16 cellular contexts compared by ENCODE assay signal in genomic region chr13:46685006-46685730, GRCh38.
DNase-seq lines count a peak whose midpoint lies in the region; ATAC-seq and TF ChIP-seq lines count a peak whose summit lies in the region.
"Had no signal": no experiment of that assay in that cellular context is flagged by ENCODE, and none has a peak within 500 bp of the region (broad histone marks: within the 10 kb centered on the region; RNA-seq: fewer than 3 reads in every experiment).

No MANE protein-coding gene starts in this region.

- no peak for TF ChIP-seq POLR2A in spleen (IDR thresholded peaks at IDR 0.05)

- H3K36me3 ChIP-seq in HUES64 (ENCODE audit: insufficient read depth, low read length) (no peaks in the 10 kb centered on the region), ectodermal cell (ENCODE audit: control insufficient read depth, insufficient read depth, low read length) (no peaks in the 10 kb centered on the region), mesenchymal stem cell (ENCODE audit: control insufficient read depth in 1 of 2, insufficient read depth in 2 of 2, low read depth in 1 of 2, low read length in 2 of 2) (peaks cover 7 to 18% of the 10 kb centered on the region in 2 experiments), spleen (peaks cover 0 to 41% (median 3%) of the 10 kb centered on the region in 6 donors)

- H3K9ac ChIP-seq in HUES64 (ENCODE audit: low read depth, low read length) (peak overlapping the region; percentile 23; the same call in 1 of the 2 replicates), mesenchymal stem cell (ENCODE audit: low read length) (no peak overlapping the region)
- H3K9ac ChIP-seq: BLaER1 had no signal

- no peak overlapping the region for H3K14ac ChIP-seq in mesenchymal stem cell (ENCODE audit: low read length in 2 of 2)

- H3K4me1 ChIP-seq in HUES64 (ENCODE audit: insufficient read depth, low read length) (peaks cover 70% of the 10 kb centered on the region), ectodermal cell (ENCODE audit: control insufficient read depth, insufficient read depth, low read length) (peaks cover 26% of the 10 kb centered on the region), mesenchymal stem cell (ENCODE audit: control insufficient read depth, insufficient read depth, low read depth, low read length) (peaks cover 6% of the 10 kb centered on the region), spleen (peaks cover 4 to 68% (median 37%) of the 10 kb centered on the region in 6 donors)

- H3K27me3 ChIP-seq in HUES64 (ENCODE audit: insufficient read depth, low read length) (no peaks in the 10 kb centered on the region), ectodermal cell (ENCODE audit: control insufficient read depth, insufficient read depth, low read length, poor library complexity, severe bottlenecking) (no peaks in the 10 kb centered on the region), mesenchymal stem cell (ENCODE audit: control insufficient read depth in 1 of 2, insufficient read depth in 1 of 2, low read length in 2 of 2) (no peaks in the 10 kb centered on the region), spleen (replicated peaks in 1 of 7) (no peaks in the 10 kb centered on the region)
- H3K27me3 ChIP-seq: BLaER1 had no signal

- H3K27ac ChIP-seq in HUES64 (ENCODE audit: low read depth, low read length) (peak overlapping the region; percentile 38), ectodermal cell (ENCODE audit: insufficient read depth, low read depth, low read length, poor library complexity, severe bottlenecking) (peak overlapping the region; percentile 73), mesenchymal stem cell (ENCODE audit: low read length, poor library complexity, severe bottlenecking) (no peak overlapping the region), spleen (peak overlapping the region in 7 of 8 donors; percentile 9 to 47 (median 27))
- H3K27ac ChIP-seq: BLaER1 had no signal

- peak overlapping the region; percentile 27 for H2AK5ac ChIP-seq in mesenchymal stem cell (ENCODE audit: low read length, severe bottlenecking)

- H2BK15ac ChIP-seq in mesenchymal stem cell (ENCODE audit: low read depth, poor library complexity, severe bottlenecking), result no peak overlapping the region

- H2AFZ ChIP-seq in mesenchymal stem cell (ENCODE audit: low read depth, low read length), result no peak overlapping the region

- H3K23ac ChIP-seq in mesenchymal stem cell (ENCODE audit: low read length in 2 of 2), result no peak overlapping the region

- intact Hi-C loops in spleen (cut with DNase I; ENCODE audit: low total_unique reads), result loop anchor here (10.0 kb wide), 1 partner anchor 130 kb away; the partner anchor contains the start of gene LRCH1

- H3K4me3 ChIP-seq in HUES64 (ENCODE audit: low read length), result no peak overlapping the region
- H3K4me3 ChIP-seq in ectodermal cell (ENCODE audit: insufficient read depth, low read depth, low read length), result no peak overlapping the region
- no peak overlapping the region for H3K4me3 ChIP-seq in mesenchymal stem cell (ENCODE audit: insufficient read depth in 1 of 2, low read depth in 1 of 2, low read length in 2 of 2)
- no peak overlapping the region for H3K4me3 ChIP-seq in spleen
- H3K4me3 ChIP-seq: BLaER1 had no signal

- 87% methylated on average over 10 of the region's 10 CpGs for WGBS in HUES64
- 86 to 91% methylated on average over 9 to 10 of the region's 10 CpGs for WGBS in ectodermal cell, 2 experiments
- WGBS in mesenchymal stem cell, result 64% methylated on average over 9 of the region's 10 CpGs
- 76 to 89% (median 84%) methylated on average over 10 of the region's 10 CpGs for WGBS in spleen, 5 donors

- H2BK5ac ChIP-seq in mesenchymal stem cell (ENCODE audit: low read depth, low read length, poor library complexity, severe bottlenecking), result no peak overlapping the region

- H3K4ac ChIP-seq in mesenchymal stem cell (ENCODE audit: low read depth in 1 of 2, low read length in 2 of 2), result no peak overlapping the region

- peak overlapping the region in 1 of 2 experiments; percentile 81 for H3K18ac ChIP-seq in mesenchymal stem cell (ENCODE audit: low read depth in 1 of 2, low read length in 2 of 2)

- H4K91ac ChIP-seq in mesenchymal stem cell (ENCODE audit: low read length), result peak overlapping the region; percentile 9

- H2BK12ac ChIP-seq in mesenchymal stem cell (ENCODE audit: low read length in 2 of 2), result no peak overlapping the region

- DNase-seq in mesenchymal stem cell, result peak; percentile 48
- DNase-seq in spleen, result no peak
- no peak for DNase-seq in GM10266 (ENCODE audit: extremely low spot score)
- no peak for DNase-seq in activated naive CD4-positive, alpha-beta T cell treated with anti-CD3 and anti-CD28 coated beads, Interleukin-2, amount 50 U/mL, for 72 hours (ENCODE audit: low spot score in 2 of 2)
- DNase-seq: activated gamma-delta T cell; effector memory CD8-positive, alpha-beta T cell; foreskin melanocyte; KG1; mammary epithelial cell; NK-92 treated with Interleukin-12 subunit alpha and Interleukin-12 subunit beta, amount 100 ng/mL, for 24 hours; stimulated activated naive CD8-positive, alpha-beta T cell treated with anti-CD3 and anti-CD28 coated beads, Interleukin-15, amount 100 ng/mL, for 72 hours had no signal

- no peaks in the 10 kb centered on the region for H3K9me3 ChIP-seq in HUES64 (ENCODE audit: insufficient read depth, low read depth, low read length)
- H3K9me3 ChIP-seq in ectodermal cell (ENCODE audit: control insufficient read depth, low read length), result no peaks in the 10 kb centered on the region
- no peaks in the 10 kb centered on the region for H3K9me3 ChIP-seq in mesenchymal stem cell (ENCODE audit: control insufficient read depth, low read length)
- H3K9me3 ChIP-seq in spleen, result no peaks in the 10 kb centered on the region
- H3K9me3 ChIP-seq: BLaER1 had no signal

- ATAC-seq in activated naive CD4-positive, alpha-beta T cell treated with anti-CD3 and anti-CD28 coated beads, Interleukin-2, amount 50 U/mL, for 72 hours, result no peak
- no peak for ATAC-seq in GM19467 (IDR thresholded peaks at IDR 0.05; ENCODE audit: unreplicated experiment)
- ATAC-seq: effector memory CD8-positive, alpha-beta T cell; stimulated activated naive CD8-positive, alpha-beta T cell treated with anti-CD3 and anti-CD28 coated beads, Interleukin-15, amount 100 ng/mL, for 72 hours had no signal

- H3K27ac Mint-ChIP-seq in activated naive CD4-positive, alpha-beta T cell treated with anti-CD3 and anti-CD28 coated beads, Interleukin-2, amount 50 U/mL, for 72 hours, result peak overlapping the region in 1 of 2 donors; percentile 18
- H3K27ac Mint-ChIP-seq: stimulated activated naive CD8-positive, alpha-beta T cell treated with anti-CD3 and anti-CD28 coated beads, Interleukin-15, amount 100 ng/mL, for 72 hours; T-helper 1 cell treated with Interleukin-12 subunit alpha and Interleukin-12 subunit beta and Interleukin-4 antibody, amounts not matched to agents 30 μg/mL and 1 μg/mL, for 36 hours had no signal

- H2BK120ac ChIP-seq in mesenchymal stem cell (ENCODE audit: low read depth, low read length), result no peak overlapping the region

- peaks cover 26% of the 10 kb centered on the region for H3K79me1 ChIP-seq in mesenchymal stem cell (replicated peaks; ENCODE audit: low read length, poor library complexity, severe bottlenecking)

- peaks cover 4 to 13% of the 10 kb centered on the region in 2 donors for H3K36me3 Mint-ChIP-seq in activated naive CD4-positive, alpha-beta T cell treated with anti-CD3 and anti-CD28 coated beads, Interleukin-2, amount 50 U/mL, for 72 hours

- H3K4me2 ChIP-seq in mesenchymal stem cell (ENCODE audit: low read length, poor library complexity, severe bottlenecking), result no peak overlapping the region
- H3K4me2 ChIP-seq: BLaER1 had no signal

- no peaks in the 10 kb centered on the region for H3K9me3 Mint-ChIP-seq in activated naive CD4-positive, alpha-beta T cell treated with anti-CD3 and anti-CD28 coated beads, Interleukin-2, amount 50 U/mL, for 72 hours
- H3K9me3 Mint-ChIP-seq: effector memory CD8-positive, alpha-beta T cell; stimulated activated naive CD8-positive, alpha-beta T cell treated with anti-CD3 and anti-CD28 coated beads, Interleukin-15, amount 100 ng/mL, for 72 hours; T-helper 1 cell treated with Interleukin-12 subunit alpha and Interleukin-12 subunit beta and Interleukin-4 antibody, amounts not matched to agents 30 μg/mL and 1 μg/mL, for 36 hours had no signal

- no peak overlapping the region for H4K8ac ChIP-seq in mesenchymal stem cell (ENCODE audit: low read length)

- no peak for TF ChIP-seq CTCF in spleen (IDR thresholded peaks at IDR 0.05 in 8 of 11, conservative IDR thresholded peaks at IDR 0.05 in 3 of 11)
- TF ChIP-seq CTCF in GM10266 (IDR thresholded peaks at IDR 0.05; ENCODE audit: control insufficient read depth, insufficient read depth, low read depth, missing control alignments), result no peak
